In the genomic region with DNA sequence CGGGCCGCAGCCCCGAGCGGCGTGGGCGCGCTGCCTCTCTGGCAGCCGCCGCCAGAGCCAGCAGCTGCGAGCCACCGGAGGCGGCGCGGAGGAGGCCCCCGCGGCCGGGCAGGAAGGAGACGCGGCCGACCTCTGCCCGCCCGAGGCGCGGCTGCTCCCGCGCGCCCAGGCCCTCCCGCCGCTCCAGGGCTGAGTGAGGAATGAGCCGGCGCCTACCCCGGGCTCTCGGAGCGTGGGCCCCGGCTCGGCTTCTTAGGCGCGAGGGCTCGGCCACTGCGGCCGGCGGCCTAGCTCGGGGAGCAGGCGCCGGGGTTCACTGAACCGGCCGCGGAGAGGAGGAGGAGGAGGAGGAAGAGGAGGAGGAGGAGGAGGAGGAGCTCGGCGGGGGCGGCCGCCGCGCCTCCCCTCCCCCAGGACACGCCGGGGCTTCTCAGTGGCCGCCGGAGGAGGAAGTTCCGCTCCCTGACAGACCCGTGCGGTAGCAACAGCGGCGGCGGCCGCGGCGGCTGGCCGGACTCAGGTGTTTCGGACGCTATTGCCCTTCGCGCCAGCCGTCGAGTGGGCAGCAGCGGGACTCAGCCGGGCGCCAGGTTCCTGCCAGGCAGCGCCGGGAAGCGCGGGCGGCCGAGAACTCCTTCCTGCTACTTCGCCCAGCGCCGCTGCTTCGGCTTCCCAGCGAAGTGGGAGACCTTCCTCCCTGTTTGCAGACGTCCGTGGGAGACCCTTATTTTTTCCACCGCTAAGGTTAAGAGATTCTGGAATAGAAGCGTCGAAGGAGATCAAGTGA, we compare ENCODE assay signal across 8 cellular contexts. TPM values are rescaled to one million over a fixed set of nuclear protein-coding genes. Genes with fewer than 3 reads are reported as not detected.
DNase-seq lines count a peak whose midpoint lies in the region; ATAC-seq and TF ChIP-seq lines count a peak whose summit lies in the region.

MAN1A2 (plus strand) TSS at position 468 of the 787 bp plus-strand sequence. CDS start 735 bp downstream, outside the sequence.

- H3K36me3 Mint-ChIP-seq in activated CD4-positive, alpha-beta T cell treated with anti-CD3 and anti-CD28 coated beads, Interleukin-2, amount 10 ng/mL, durations not matched to agents 24 days and 14 days (ENCODE audit: low read depth), result peaks cover 6% of the 10 kb centered on the region

- H3K27ac Mint-ChIP-seq in activated CD4-positive, alpha-beta T cell treated with anti-CD3 and anti-CD28 coated beads, Interleukin-2, amount 10 ng/mL, durations not matched to agents 24 days and 14 days, result peak within 1 kb of the TSS; percentile 93

- H3K4me3 ChIP-seq in ACC112 (ENCODE audit: low read depth, low read length) (peak within 1 kb of the TSS; percentile 90), coronary artery (peak within 1 kb of the TSS; percentile 91)

- DNase-seq in NCI-H446 treated with DMSO at 0.1 percent for 48 hours (lab: John Stamatoyannopoulos, UW) (peak; percentile 32), coronary artery (ENCODE audit: low spot score) (peak; percentile 87), left lobe of liver (ENCODE audit: low spot score) (peak; percentile 95)
- peak; percentile 95 for DNase-seq in activated CD4-positive, alpha-beta T cell treated with anti-CD3 and anti-CD28 coated beads, Interleukin-2, amount 10 ng/mL, durations not matched to agents 24 days and 14 days
- DNase-seq in stimulated activated CD4-positive, alpha-beta T cell treated with anti-CD3 and anti-CD28 coated beads, Interleukin-2, amount 100 ng/mL, for 48 hours, result peak; percentile 54 to 56

- H3K27ac ChIP-seq in ACC112 (ENCODE audit: low read depth, low read length) (peak within 1 kb of the TSS; percentile 63), coronary artery (peak within 1 kb of the TSS; percentile 94 to 97)

- peak; percentile 35 for ATAC-seq in GM18520 (IDR thresholded peaks at IDR 0.05; ENCODE audit: unreplicated experiment)
- peak; percentile 65 for ATAC-seq in HG03045 (IDR thresholded peaks at IDR 0.05; ENCODE audit: unreplicated experiment)
- peak; percentile 88 for ATAC-seq in left lobe of liver

- peak within 1 kb of the TSS; percentile 93 for H3K4me3 Mint-ChIP-seq in activated CD4-positive, alpha-beta T cell treated with anti-CD3 and anti-CD28 coated beads, Interleukin-2, amount 10 ng/mL, durations not matched to agents 24 days and 14 days

- no peaks in the 10 kb centered on the region for H3K9me3 Mint-ChIP-seq in activated CD4-positive, alpha-beta T cell treated with anti-CD3 and anti-CD28 coated beads, Interleukin-2, amount 10 ng/mL, durations not matched to agents 24 days and 14 days

- intact Hi-C loops in activated CD4-positive, alpha-beta T cell treated with anti-CD3 and anti-CD28 coated beads, Interleukin-2, amount 10 ng/mL, durations not matched to agents 24 days and 14 days (cut with micrococcal nuclease), result loop anchor here (1.0 to 10.0 kb wide), 6 partner anchors 165 to 1775 kb away; partner anchors contain the start of genes CD58, GDAP2, TENT5C and WARS2

- H3K27me3 ChIP-seq in ACC112 (ENCODE audit: insufficient read depth, low read length), result no peaks in the 10 kb centered on the region

- H3K27me3 Mint-ChIP-seq in activated CD4-positive, alpha-beta T cell treated with anti-CD3 and anti-CD28 coated beads, Interleukin-2, amount 10 ng/mL, durations not matched to agents 24 days and 14 days, result no peaks in the 10 kb centered on the region

- H3K36me3 ChIP-seq in ACC112 (ENCODE audit: insufficient read depth, low read length), result no peaks in the 10 kb centered on the region

- peaks cover 41% of the 10 kb centered on the region for H3K4me1 Mint-ChIP-seq in activated CD4-positive, alpha-beta T cell treated with anti-CD3 and anti-CD28 coated beads, Interleukin-2, amount 10 ng/mL, durations not matched to agents 24 days and 14 days

- no peak for TF ChIP-seq CTCF in coronary artery (IDR thresholded peaks at IDR 0.05)

- H3K79me2 ChIP-seq in ACC112 (ENCODE audit: control insufficient read depth, insufficient read depth, low read length, unreplicated experiment), result peaks cover 50% of the 10 kb centered on the region

- H3K4me1 ChIP-seq in ACC112 (ENCODE audit: control insufficient read depth, insufficient read depth, low read length, unreplicated experiment), result peaks cover 18% of the 10 kb centered on the region

- H2AFZ ChIP-seq in ACC112 (ENCODE audit: low read length, unreplicated experiment), result peak within 1 kb of the TSS; percentile 92

RNA-seq across cellular contexts. Expression of gene MAN1A2, which starts in this region (rescaled TPM):
- 23.9 and 28.7 TPM in 2 replicates for total RNA-seq in activated CD4-positive, alpha-beta T cell treated with anti-CD3 and anti-CD28 coated beads, Interleukin-2, amount 10 ng/mL, durations not matched to agents 24 days and 14 days
- total RNA-seq in left lobe of liver, result 32.8 TPM

Comparison
In these comparisons a context has a peak if more than half of its experiments do, and no peak if none do; other contexts are left out.
1. Peak in every context shown above with its lines: DNase-seq, ATAC-seq, H3K4me3 ChIP-seq and H3K27ac ChIP-seq.
2. ATAC-seq: peak in every context shown above with its lines; median percentile 88 in left lobe of liver; 65 in HG03045; 35 in GM18520.
3. DNase-seq: peak in every context shown above with its lines; median percentile 95 in activated CD4-positive, alpha-beta T cell treated with anti-CD3 and anti-CD28 coated beads, Interleukin-2, amount 10 ng/mL, durations not matched to agents 24 days and 14 days; 95 in left lobe of liver; 87 in coronary artery; 55 in stimulated activated CD4-positive, alpha-beta T cell treated with anti-CD3 and anti-CD28 coated beads, Interleukin-2, amount 100 ng/mL, for 48 hours; 32 in NCI-H446 treated with DMSO at 0.1 percent for 48 hours.